In the genomic region with DNA sequence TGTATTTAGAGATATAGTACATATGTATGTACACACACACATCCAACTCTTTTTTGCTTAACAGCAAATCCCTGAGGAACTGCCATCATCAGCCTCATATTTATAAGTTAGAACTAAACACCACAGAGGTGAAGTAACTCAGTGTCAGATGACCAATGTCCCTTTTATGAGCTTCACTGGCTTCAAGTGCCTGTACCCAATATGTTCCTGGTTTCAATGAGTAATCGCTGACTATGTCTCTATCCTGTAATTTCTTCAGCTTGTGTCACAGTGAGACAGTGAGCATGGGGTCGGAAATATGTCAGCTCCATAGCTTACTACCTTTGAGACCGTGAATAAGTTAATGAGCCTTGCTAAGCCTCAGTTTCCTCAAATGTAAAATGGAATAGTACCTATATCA, we compare ENCODE assay signal across 20 cellular contexts.
DNase-seq lines count a peak whose midpoint lies in the region; ATAC-seq, FAIRE-seq and TF ChIP-seq lines count a peak whose summit lies in the region.
"Had no signal": no experiment of that assay in that cellular context is flagged by ENCODE, and none has a peak within 500 bp of the region (broad histone marks: within the 10 kb centered on the region; RNA-seq: fewer than 3 reads in every experiment).

No MANE protein-coding gene starts in this region.

- peaks cover 6% of the 10 kb centered on the region for H3K4me1 Mint-ChIP-seq in activated CD8-positive, alpha-beta T cell treated with anti-CD3 and anti-CD28 coated beads, Interleukin-2, amount 10 ng/mL, durations not matched to agents 7 days and 5 days (ENCODE audit: low read depth)
- H3K4me1 Mint-ChIP-seq: central memory CD8-positive, alpha-beta T cell had no signal

- no peak overlapping the region for H3K4me3 ChIP-seq in foreskin fibroblast (ENCODE audit: low read depth in 1 of 2, low read length in 2 of 2)
- H3K4me3 ChIP-seq: left ventricle myocardium inferior, uterus had no signal

- CTCF ChIA-PET in activated CD8-positive, alpha-beta T cell treated with anti-CD3 and anti-CD28 coated beads, Interleukin-2, amount 10 ng/mL, durations not matched to agents 7 days and 5 days (lab: Charles Lee), result no interaction called here

- peak; percentile 95 for FAIRE-seq in RCC 7860 (lab: Jason Lieb, UNC)

- H3K4me3 Mint-ChIP-seq in activated CD8-positive, alpha-beta T cell treated with anti-CD3 and anti-CD28 coated beads, Interleukin-2, amount 10 ng/mL, durations not matched to agents 7 days and 5 days, result no peak overlapping the region
- H3K4me3 Mint-ChIP-seq: activated CD4-positive, alpha-beta T cell treated with anti-CD3 and anti-CD28 coated beads, Interleukin-2, amount 10 ng/mL, durations not matched to agents 7 days and 5 days; central memory CD8-positive, alpha-beta T cell had no signal

- H3K9me3 Mint-ChIP-seq in activated CD8-positive, alpha-beta T cell treated with anti-CD3 and anti-CD28 coated beads, Interleukin-2, amount 10 ng/mL, durations not matched to agents 7 days and 5 days (ENCODE audit: insufficient read depth), result no peaks in the 10 kb centered on the region
- H3K9me3 Mint-ChIP-seq: activated CD4-positive, alpha-beta T cell treated with anti-CD3 and anti-CD28 coated beads, Interleukin-2, amount 10 ng/mL, durations not matched to agents 7 days and 5 days; central memory CD8-positive, alpha-beta T cell had no signal

- DNase-seq in Daoy (ENCODE audit: low read depth) (peak; percentile 14), RCC 7860 (ENCODE audit: low spot score) (peak; percentile 90), foreskin fibroblast (peak; percentile 59 to 66), renal cortical epithelial cell (ENCODE audit: low read depth) (peak; percentile 80), NK-92 (lab: John Stamatoyannopoulos, UW; ENCODE audit: unreplicated experiment) (no peak), islet precursor cell (no peak)
- DNase-seq in activated CD8-positive, alpha-beta T cell treated with anti-CD3 and anti-CD28 coated beads, Interleukin-2, amount 10 ng/mL, durations not matched to agents 7 days and 5 days, result no peak
- DNase-seq: activated CD4-positive, alpha-beta T cell treated with anti-CD3 and anti-CD28 coated beads, Interleukin-2, amount 10 ng/mL, durations not matched to agents 7 days and 5 days; activated naive CD4-positive, alpha-beta T cell; amygdala; effector CD8-positive, alpha-beta T cell; EL; left ventricle myocardium inferior; NCI-H748 treated with DMSO at 0.1 percent for 48 hours; SK-N-SH; stimulated activated CD4-positive, alpha-beta T cell treated with anti-CD3 and anti-CD28 coated beads, Interleukin-4, amount 100 ng/mL, for 1 hour; uterus had no signal

- no peak for TF ChIP-seq CTCF in foreskin fibroblast (IDR thresholded peaks at IDR 0.05; ENCODE audit: low read depth, low read length)

- POLR2A ChIA-PET in activated CD8-positive, alpha-beta T cell treated with anti-CD3 and anti-CD28 coated beads, Interleukin-2, amount 10 ng/mL, durations not matched to agents 7 days and 5 days (lab: Charles Lee), result no interaction called here

- H3K36me3 Mint-ChIP-seq in activated CD8-positive, alpha-beta T cell treated with anti-CD3 and anti-CD28 coated beads, Interleukin-2, amount 10 ng/mL, durations not matched to agents 7 days and 5 days (ENCODE audit: low read depth), result no peaks in the 10 kb centered on the region

- H3K27me3 Mint-ChIP-seq in activated CD8-positive, alpha-beta T cell treated with anti-CD3 and anti-CD28 coated beads, Interleukin-2, amount 10 ng/mL, durations not matched to agents 7 days and 5 days (ENCODE audit: low read depth), result no peaks in the 10 kb centered on the region
- H3K27me3 Mint-ChIP-seq: activated CD4-positive, alpha-beta T cell treated with anti-CD3 and anti-CD28 coated beads, Interleukin-2, amount 10 ng/mL, durations not matched to agents 7 days and 5 days; central memory CD8-positive, alpha-beta T cell had no signal

- no peak for ATAC-seq in activated CD8-positive, alpha-beta T cell treated with anti-CD3 and anti-CD28 coated beads, Interleukin-2, amount 10 ng/mL, durations not matched to agents 7 days and 5 days
- ATAC-seq in GM21717 (IDR thresholded peaks at IDR 0.05; ENCODE audit: unreplicated experiment), result no peak
- ATAC-seq: HCT116 had no signal

- no peak overlapping the region for H3K27ac Mint-ChIP-seq in activated CD8-positive, alpha-beta T cell treated with anti-CD3 and anti-CD28 coated beads, Interleukin-2, amount 10 ng/mL, durations not matched to agents 7 days and 5 days
- H3K27ac Mint-ChIP-seq: activated CD4-positive, alpha-beta T cell treated with anti-CD3 and anti-CD28 coated beads, Interleukin-2, amount 10 ng/mL, durations not matched to agents 7 days and 5 days had no signal

Comparison
In these comparisons a context has a peak if more than half of its experiments do, and no peak if none do; other contexts are left out.
1. DNase-seq: peak in Daoy (single experiment), RCC 7860 (single experiment), foreskin fibroblast (2 of 2) and renal cortical epithelial cell (single experiment); none in NK-92 (single experiment), islet precursor cell (single experiment) and activated CD8-positive, alpha-beta T cell treated with anti-CD3 and anti-CD28 coated beads, Interleukin-2, amount 10 ng/mL, durations not matched to agents 7 days and 5 days (single experiment).